Comparison of ENCODE assay signal across 8 cellular contexts in the genomic region with DNA sequence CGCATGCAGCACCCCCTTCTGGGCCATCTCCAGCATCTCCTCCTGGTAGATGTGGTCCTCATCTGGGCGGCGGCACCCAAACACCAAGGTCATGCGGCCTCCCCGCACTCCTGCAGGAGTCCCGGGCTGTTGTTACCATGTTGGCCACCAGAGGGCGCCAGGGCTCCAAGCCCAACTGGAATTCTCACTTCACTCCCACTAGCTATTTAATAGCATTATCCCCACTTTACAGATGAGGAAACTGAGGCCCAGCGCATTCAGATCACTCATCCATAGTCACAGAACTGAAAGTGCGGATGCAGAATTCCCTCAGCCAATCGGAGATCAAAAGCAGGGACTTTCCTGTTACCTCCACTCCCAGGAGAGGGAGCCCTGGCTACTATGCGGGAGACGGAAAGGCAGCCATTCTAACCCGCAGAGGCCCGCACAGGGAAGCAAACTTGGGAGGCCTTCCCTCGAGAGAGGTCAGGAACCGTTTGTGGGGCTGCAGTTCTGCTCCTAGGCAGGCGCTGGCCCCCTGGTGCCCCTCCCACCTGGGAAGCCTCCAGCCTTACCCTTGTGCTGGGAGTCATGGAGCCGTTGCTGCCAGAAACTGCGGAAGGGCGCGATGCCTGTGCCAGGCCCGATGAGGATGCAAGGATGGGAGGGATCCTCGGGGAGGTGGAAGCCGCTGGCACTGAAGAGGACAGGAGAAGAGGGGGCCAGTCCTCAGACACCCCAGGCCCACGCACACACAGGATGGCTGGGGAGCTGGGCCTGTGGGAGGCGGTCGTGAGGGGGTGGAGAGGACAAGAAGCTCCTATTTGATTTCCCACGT. TPM values are rescaled to one million over a fixed set of nuclear protein-coding genes. Genes with fewer than 3 reads are reported as not detected.
DNase-seq lines count a peak whose midpoint lies in the region; ATAC-seq and TF ChIP-seq lines count a peak whose summit lies in the region.

No MANE protein-coding gene starts in this region.

- DNase-seq in GM03348 (ENCODE audit: low spot score) (peak; percentile 78), LHCN-M2 (ENCODE audit: low read depth) (peak; percentile 14), kidney epithelial cell (ENCODE audit: low read depth) (no peak)
- DNase-seq in stimulated activated CD4-positive, alpha-beta T cell treated with anti-CD3 and anti-CD28 coated beads, Interleukin-2, amount 100 ng/mL, for 24 hours, result peak; percentile 82 to 83

- H3K27me3 ChIP-seq in kidney epithelial cell (ENCODE audit: control insufficient read depth, insufficient read depth, low read length), result no peaks in the 10 kb centered on the region

- H3K27me3 Mint-ChIP-seq in brain, result peaks cover 3% of the 10 kb centered on the region

- no peaks in the 10 kb centered on the region for H3K36me3 Mint-ChIP-seq in brain

- ATAC-seq in GM21825 (IDR thresholded peaks at IDR 0.05; ENCODE audit: unreplicated experiment) (no peak), GM18520 (IDR thresholded peaks at IDR 0.05; ENCODE audit: unreplicated experiment) (no peak)

- no peaks in the 10 kb centered on the region for H3K36me3 ChIP-seq in kidney epithelial cell (ENCODE audit: control insufficient read depth, insufficient read depth, low read length)

- no peaks in the 10 kb centered on the region for H3K4me1 Mint-ChIP-seq in brain

- TF ChIP-seq CTCF in VCaP (conservative IDR thresholded peaks at IDR 0.05) (peak; percentile 98), brain (conservative IDR thresholded peaks at IDR 0.05) (peak; percentile 84 to 93), kidney epithelial cell (IDR thresholded peaks at IDR 0.05; ENCODE audit: insufficient read depth, low read length, poor library complexity, severe bottlenecking) (peak; percentile 89)

- no peak overlapping the region for H3K27ac ChIP-seq in VCaP

- H3K9me3 Mint-ChIP-seq in brain, result no peaks in the 10 kb centered on the region

- no peak overlapping the region for H3K27ac Mint-ChIP-seq in brain

- no peak overlapping the region for H3K4me3 ChIP-seq in kidney epithelial cell (ENCODE audit: low read depth, low read length)

- no peak overlapping the region for H3K4me3 Mint-ChIP-seq in brain

RNA-seq across cellular contexts. Expression of gene NOS2, which starts 40.1 kb away (rescaled TPM):
- total RNA-seq in LHCN-M2 (2014; rRNA removed) (not detected in 2 replicates), kidney epithelial cell (0.04 TPM in 1 of 2 replicates, not detected in the other)
- polyA plus RNA-seq in LHCN-M2 (2012), result not detected
- 1.7 TPM for polyA plus RNA-seq in brain (ENCODE audit: insufficient read depth, low read depth, low replicate concordance)
